Comparison of ENCODE assay signal across 35 cellular contexts in the genomic region with DNA sequence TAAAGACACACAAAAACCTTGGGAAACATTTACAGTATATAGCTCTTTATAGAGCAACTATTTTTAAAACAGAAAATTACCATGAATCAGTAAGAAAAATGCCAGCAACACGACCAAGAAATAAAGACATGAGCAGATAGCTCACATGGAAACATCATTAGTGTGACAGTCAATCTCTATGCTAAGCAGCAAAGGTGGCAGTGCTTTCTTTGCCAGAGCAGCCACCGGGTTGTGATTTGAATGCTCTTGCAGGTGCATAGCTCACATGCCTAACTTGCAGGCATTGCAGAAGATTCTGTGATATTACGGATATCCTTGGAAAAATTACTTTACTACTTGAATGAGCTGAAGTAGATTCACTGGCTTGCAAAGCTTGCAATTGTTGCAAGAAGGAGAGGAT.
"Had no signal": no experiment of that assay in that cellular context is flagged by ENCODE, and none has a peak within 500 bp of the region (broad histone marks: within the 10 kb centered on the region; RNA-seq: fewer than 3 reads in every experiment).

No MANE protein-coding gene starts in this region.

- ATAC-seq: activated CD4-positive, CD25-positive, alpha-beta regulatory T cell treated with anti-CD3 and anti-CD28 coated beads, Interleukin-2, amount 50 U/mL, for 24 hours; activated CD8-positive, alpha-beta memory T cell treated with anti-CD3 and anti-CD28 coated beads, Interleukin-2, amount 10 ng/mL, durations not matched to agents 7 days and 5 days; activated CD8-positive, alpha-beta T cell treated with anti-CD3 and anti-CD28 coated beads, Interleukin-2, amount 10 ng/mL, durations not matched to agents 7 days and 5 days; activated naive CD4-positive, alpha-beta T cell treated with anti-CD3 and anti-CD28 coated beads, Interleukin-2, amount 50 U/mL, for 72 hours; effector memory CD8-positive, alpha-beta T cell; gastroesophageal sphincter; T-helper 17 cell had no signal

- H3K4me1 Mint-ChIP-seq: activated B cell treated with CpG ODN at 0.5 μM for 24 hours; activated CD8-positive, alpha-beta memory T cell treated with anti-CD3 and anti-CD28 coated beads, Interleukin-2, amount 10 ng/mL, durations not matched to agents 7 days and 5 days; activated naive CD4-positive, alpha-beta T cell treated with anti-CD3 and anti-CD28 coated beads, Interleukin-2, amount 10 ng/mL, durations not matched to agents 7 days and 5 days; activated naive CD8-positive, alpha-beta T cell treated with anti-CD3 and anti-CD28 coated beads, Interleukin-2, amount 10 ng/mL, durations not matched to agents 7 days and 5 days; central memory CD8-positive, alpha-beta T cell; T-helper 17 cell had no signal

- DNase-seq: activated B cell treated with CpG ODN at 0.5 μM for 24 hours; activated CD4-positive, alpha-beta T cell treated with anti-CD3 and anti-CD28 coated beads for 48 hours; activated CD4-positive, alpha-beta T cell treated with anti-CD3 and anti-CD28 coated beads, Interleukin-2, amount 50 U/mL, for 1 hour; activated CD4-positive, alpha-beta T cell treated with anti-CD3 and anti-CD28 coated beads, Interleukin-2, amount 50 U/mL, for 48 hours; activated CD8-positive, alpha-beta memory T cell treated with anti-CD3 and anti-CD28 coated beads, Interleukin-2, amount 10 ng/mL, durations not matched to agents 7 days and 5 days; activated CD8-positive, alpha-beta memory T cell treated with anti-CD3 and anti-CD28 coated beads, Interleukin-2, amount 50 U/mL, for 4 hours; activated CD8-positive, alpha-beta T cell treated with anti-CD3 and anti-CD28 coated beads, Interleukin-2, amount 10 ng/mL, durations not matched to agents 7 days and 5 days; activated effector memory CD4-positive, alpha-beta T cell treated with anti-CD3 and anti-CD28 coated beads, Interleukin-2, amount 50 U/mL, for 16 hours; activated naive CD4-positive, alpha-beta T cell treated with anti-CD3 and anti-CD28 coated beads, Interleukin-2, amount 10 ng/mL, durations not matched to agents 7 days and 5 days; activated naive CD8-positive, alpha-beta T cell treated with anti-CD3 and anti-CD28 coated beads, Interleukin-2, amount 10 ng/mL, durations not matched to agents 7 days and 5 days; activated T-cell treated with anti-CD3 and anti-CD28 coated beads, Interleukin-2, amount 50 U/mL, for 1 hour; activated T-cell treated with anti-CD3 and anti-CD28 coated beads, Interleukin-2, amount 50 U/mL, for 48 hours; dorsolateral prefrontal cortex; effector CD4-positive, alpha-beta T cell; effector memory CD8-positive, alpha-beta T cell; esophagus squamous epithelium; foreskin melanocyte; T-helper 1 cell; T-helper 17 cell; T1000; WERI-Rb-1 had no signal

- H3K27me3 ChIP-seq: ascending aorta, breast epithelium, cardiac muscle cell, esophagus squamous epithelium, gastroesophageal sphincter had no signal

- H3K4me3 Mint-ChIP-seq: activated B cell treated with CpG ODN at 0.5 μM for 24 hours; activated CD8-positive, alpha-beta memory T cell treated with anti-CD3 and anti-CD28 coated beads, Interleukin-2, amount 10 ng/mL, durations not matched to agents 7 days and 5 days; activated CD8-positive, alpha-beta T cell treated with anti-CD3 and anti-CD28 coated beads, Interleukin-2, amount 10 ng/mL, durations not matched to agents 7 days and 5 days; activated naive CD4-positive, alpha-beta T cell treated with anti-CD3 and anti-CD28 coated beads, Interleukin-2, amount 10 ng/mL, durations not matched to agents 7 days and 5 days; activated naive CD8-positive, alpha-beta T cell treated with anti-CD3 and anti-CD28 coated beads, Interleukin-2, amount 10 ng/mL, durations not matched to agents 7 days and 5 days; activated T-helper 1 cell treated with anti-CD3 and anti-CD28 coated beads, Interleukin-12 subunit alpha, Interleukin-12 subunit beta, Interleukin-2, Interleukin-4 antibody, amounts not matched to agents 30 ng/mL and 10 ng/mL and 1 ng/mL, durations not matched to agents 14 hours and 24 hours and 36 hours; brain; central memory CD8-positive, alpha-beta T cell; dendritic cell treated with granulocyte-macrophage colony-stimulating factor and Interleukin-4, amounts not matched to agents 40 ng/mL and 50 ng/mL, for 4 days; effector memory CD8-positive, alpha-beta T cell; T-helper 17 cell; T-helper 2 cell treated with Interferon-gamma antibody and Interleukin-4, amounts not matched to agents 5 μg/mL and 100 μg/mL, for 36 hours had no signal

- H3K4me3 ChIP-seq: ascending aorta, breast epithelium, cardiac muscle cell, coronary artery, dorsolateral prefrontal cortex, esophagus squamous epithelium, gastroesophageal sphincter had no signal

- H3K36me3 ChIP-seq: ascending aorta, breast epithelium, cardiac muscle cell, esophagus squamous epithelium, gastroesophageal sphincter, WERI-Rb-1 had no signal

- H3K9me3 Mint-ChIP-seq: activated T-helper 1 cell treated with anti-CD3 and anti-CD28 coated beads, Interleukin-12 subunit alpha, Interleukin-12 subunit beta, Interleukin-2, Interleukin-4 antibody, amounts not matched to agents 30 ng/mL and 10 ng/mL and 1 ng/mL, durations not matched to agents 14 hours and 24 hours and 36 hours; activated T-helper 2 cell treated with anti-CD3 and anti-CD28 coated beads, Interferon-gamma antibody, Interleukin-2, Interleukin-4, amounts not matched to agents 10 μg/mL and 5 μg/mL and 100 μg/mL, durations not matched to agents 14 hours and 24 hours and 36 hours; T-helper 2 cell treated with Interferon-gamma antibody and Interleukin-4, amounts not matched to agents 5 μg/mL and 100 μg/mL, for 36 hours had no signal

- H3K27me3 Mint-ChIP-seq: activated CD8-positive, alpha-beta memory T cell treated with anti-CD3 and anti-CD28 coated beads, Interleukin-2, amount 10 ng/mL, durations not matched to agents 7 days and 5 days; brain; dendritic cell treated with granulocyte-macrophage colony-stimulating factor and Interleukin-4, amounts not matched to agents 40 ng/mL and 50 ng/mL, for 4 days; T-helper 17 cell had no signal

- H3K4me1 ChIP-seq: ascending aorta, breast epithelium, esophagus squamous epithelium, gastroesophageal sphincter had no signal

- H3K27ac ChIP-seq: ascending aorta, breast epithelium, cardiac muscle cell, coronary artery, dorsolateral prefrontal cortex, epithelial cell of prostate, esophagus squamous epithelium, gastroesophageal sphincter, WERI-Rb-1 had no signal

- H3K27ac Mint-ChIP-seq: activated B cell treated with CpG ODN at 0.5 μM for 24 hours; activated CD8-positive, alpha-beta memory T cell treated with anti-CD3 and anti-CD28 coated beads, Interleukin-2, amount 10 ng/mL, durations not matched to agents 7 days and 5 days; activated CD8-positive, alpha-beta T cell treated with anti-CD3 and anti-CD28 coated beads, Interleukin-2, amount 10 ng/mL, durations not matched to agents 7 days and 5 days; activated naive CD4-positive, alpha-beta T cell treated with anti-CD3 and anti-CD28 coated beads, Interleukin-2, amount 10 ng/mL, durations not matched to agents 7 days and 5 days; activated naive CD4-positive, alpha-beta T cell treated with anti-CD3 and anti-CD28 coated beads, Interleukin-2, amount 50 U/mL, for 72 hours; activated naive CD8-positive, alpha-beta T cell treated with anti-CD3 and anti-CD28 coated beads, Interleukin-2, amount 10 ng/mL, durations not matched to agents 7 days and 5 days; activated T-helper 1 cell treated with anti-CD3 and anti-CD28 coated beads, Interleukin-12 subunit alpha, Interleukin-12 subunit beta, Interleukin-2, Interleukin-4 antibody, amounts not matched to agents 30 ng/mL and 10 ng/mL and 1 ng/mL, durations not matched to agents 14 hours and 24 hours and 36 hours; activated T-helper 2 cell treated with anti-CD3 and anti-CD28 coated beads, Interferon-gamma antibody, Interleukin-2, Interleukin-4, amounts not matched to agents 10 μg/mL and 5 μg/mL and 100 μg/mL, durations not matched to agents 14 hours and 24 hours and 36 hours; dendritic cell treated with granulocyte-macrophage colony-stimulating factor and Interleukin-4, amounts not matched to agents 40 ng/mL and 50 ng/mL, for 4 days; effector memory CD8-positive, alpha-beta T cell; T-helper 17 cell; T-helper 2 cell treated with Interferon-gamma antibody and Interleukin-4, amounts not matched to agents 5 μg/mL and 100 μg/mL, for 36 hours had no signal

- H3K9me3 ChIP-seq: ascending aorta, esophagus squamous epithelium, gastroesophageal sphincter had no signal

- H3K36me3 Mint-ChIP-seq: activated CD8-positive, alpha-beta memory T cell treated with anti-CD3 and anti-CD28 coated beads, Interleukin-2, amount 10 ng/mL, durations not matched to agents 7 days and 5 days; activated naive CD4-positive, alpha-beta T cell treated with anti-CD3 and anti-CD28 coated beads, Interleukin-2, amount 10 ng/mL, durations not matched to agents 7 days and 5 days; activated naive CD8-positive, alpha-beta T cell treated with anti-CD3 and anti-CD28 coated beads, Interleukin-2, amount 10 ng/mL, durations not matched to agents 7 days and 5 days; brain had no signal
